In the genomic region with DNA sequence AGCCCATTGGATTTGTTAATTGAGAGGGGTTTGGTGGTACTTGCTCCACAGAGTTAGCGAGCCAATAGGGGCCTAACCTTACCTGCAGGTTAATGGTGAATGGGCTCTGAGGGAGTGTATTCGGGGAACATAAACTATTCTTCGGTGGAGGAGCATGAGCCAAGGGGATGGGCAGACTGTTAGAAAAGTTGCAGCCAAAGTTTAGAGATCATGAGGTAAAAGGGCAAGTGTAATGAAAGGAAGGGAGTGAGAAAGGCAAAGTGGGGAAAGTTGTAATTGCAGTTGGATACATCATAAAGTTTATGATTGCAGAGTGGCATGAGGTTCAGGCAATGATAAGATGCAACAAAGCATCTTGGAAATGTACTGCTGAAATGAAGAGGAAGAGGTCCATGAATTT, we compare ENCODE assay signal across 6 cellular contexts.
"Had no signal": no experiment of that assay in that cellular context is flagged by ENCODE, and none has a peak within 500 bp of the region (broad histone marks: within the 10 kb centered on the region; RNA-seq: fewer than 3 reads in every experiment).

No MANE protein-coding gene starts in this region.

- H3K4me1 Mint-ChIP-seq: IgD-negative memory B cell had no signal

- H3K27me3 Mint-ChIP-seq: IgD-negative memory B cell had no signal

- H3K36me3 Mint-ChIP-seq: IgD-negative memory B cell had no signal

- ATAC-seq: GM23338 had no signal

- H3K4me3 ChIP-seq: GM23338 had no signal

- H3K4me3 Mint-ChIP-seq: GM23338, H9, HFFc6, IgD-negative memory B cell had no signal

- DNase-seq: H9, HCEC 1CT, HFFc6, KBM-7 had no signal

- H3K27ac Mint-ChIP-seq: GM23338, H9, HFFc6, IgD-negative memory B cell had no signal

- H3K9me3 Mint-ChIP-seq: GM23338, H9, HFFc6, IgD-negative memory B cell had no signal
